ENCODE assay signal across 1 cellular context in the genomic region with DNA sequence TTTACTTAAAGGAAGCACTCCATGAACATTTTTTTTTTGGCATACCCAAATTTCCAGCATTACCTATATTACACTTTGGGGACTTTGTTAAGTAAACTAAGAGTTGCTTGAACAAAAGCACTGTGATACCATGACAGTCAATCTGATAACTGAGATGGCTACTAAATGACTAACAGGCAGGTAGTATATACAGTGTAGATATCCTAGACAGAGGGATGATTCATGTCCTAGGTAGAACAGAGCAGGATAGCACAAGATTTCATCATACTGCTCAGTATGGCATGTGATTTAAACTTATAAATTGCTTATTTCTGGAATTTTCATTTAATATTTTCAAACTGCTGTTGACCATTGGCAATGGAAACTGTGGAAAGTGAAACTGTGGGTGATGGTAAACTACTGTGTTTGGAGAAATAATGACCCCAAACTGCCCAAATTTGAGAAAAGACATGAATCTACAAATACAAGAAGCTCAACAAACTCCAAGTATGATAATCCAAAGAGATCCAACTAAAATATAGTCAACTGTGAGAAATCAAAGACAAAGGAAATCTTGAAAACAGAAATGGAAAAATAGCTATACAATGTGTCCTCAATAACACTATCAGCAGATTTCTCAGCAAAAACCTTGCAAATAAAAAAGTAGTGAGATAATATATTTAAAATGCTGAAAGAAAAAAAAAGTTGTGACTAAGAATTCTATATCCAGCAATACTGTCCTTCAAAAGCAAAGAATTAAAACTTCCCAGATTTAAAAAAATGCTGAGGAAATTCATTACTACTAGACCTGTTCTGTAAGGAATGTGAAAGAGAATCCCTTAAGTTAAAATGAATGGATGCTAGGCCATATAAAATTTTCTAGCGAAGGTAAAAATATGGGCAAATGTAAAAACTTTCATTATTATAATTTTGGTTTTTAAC.
TF ChIP-seq lines count a peak whose summit lies in the region.

No MANE protein-coding gene starts in this region.

TF ChIP-seq in WTC11, 78 proteins besides CTCF, POLR2A, EP300 and RAD21 (continued from another document):
- no peak for TF ChIP-seq USF1 (CRISPR knock-in tag; IDR thresholded peaks at IDR 0.05)
- no peak for TF ChIP-seq MAX (CRISPR knock-in tag; IDR thresholded peaks at IDR 0.05)
- TF ChIP-seq TEAD4 (CRISPR knock-in tag; IDR thresholded peaks at IDR 0.05), result no peak
- no peak for TF ChIP-seq PRRX2 (CRISPR knock-in tag; IDR thresholded peaks at IDR 0.05)
- TF ChIP-seq, protein P1, sequence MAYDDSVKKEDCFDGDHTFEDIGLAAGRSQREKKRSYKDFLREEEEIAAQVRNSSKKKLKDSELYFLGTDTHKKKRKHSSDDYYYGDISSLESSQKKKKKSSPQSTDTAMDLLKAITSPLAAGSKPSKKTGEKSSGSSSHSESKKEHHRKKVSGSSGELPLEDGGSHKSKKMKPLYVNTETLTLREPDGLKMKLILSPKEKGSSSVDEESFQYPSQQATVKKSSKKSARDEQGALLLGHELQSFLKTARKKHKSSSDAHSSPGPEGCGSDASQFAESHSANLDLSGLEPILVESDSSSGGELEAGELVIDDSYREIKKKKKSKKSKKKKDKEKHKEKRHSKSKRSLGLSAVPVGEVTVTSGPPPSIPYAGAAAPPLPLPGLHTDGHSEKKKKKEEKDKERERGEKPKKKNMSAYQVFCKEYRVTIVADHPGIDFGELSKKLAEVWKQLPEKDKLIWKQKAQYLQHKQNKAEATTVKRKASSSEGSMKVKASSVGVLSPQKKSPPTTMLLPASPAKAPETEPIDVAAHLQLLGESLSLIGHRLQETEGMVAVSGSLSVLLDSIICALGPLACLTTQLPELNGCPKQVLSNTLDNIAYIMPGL (CRISPR knock-in tag; IDR thresholded peaks at IDR 0.05), result no peak
- no peak for TF ChIP-seq NR3C1 (CRISPR knock-in tag; conservative IDR thresholded peaks at IDR 0.05; ENCODE audit: low read depth)
- TF ChIP-seq ZNF121 (CRISPR knock-in tag; IDR thresholded peaks at IDR 0.05), result no peak
- TF ChIP-seq, protein P2, sequence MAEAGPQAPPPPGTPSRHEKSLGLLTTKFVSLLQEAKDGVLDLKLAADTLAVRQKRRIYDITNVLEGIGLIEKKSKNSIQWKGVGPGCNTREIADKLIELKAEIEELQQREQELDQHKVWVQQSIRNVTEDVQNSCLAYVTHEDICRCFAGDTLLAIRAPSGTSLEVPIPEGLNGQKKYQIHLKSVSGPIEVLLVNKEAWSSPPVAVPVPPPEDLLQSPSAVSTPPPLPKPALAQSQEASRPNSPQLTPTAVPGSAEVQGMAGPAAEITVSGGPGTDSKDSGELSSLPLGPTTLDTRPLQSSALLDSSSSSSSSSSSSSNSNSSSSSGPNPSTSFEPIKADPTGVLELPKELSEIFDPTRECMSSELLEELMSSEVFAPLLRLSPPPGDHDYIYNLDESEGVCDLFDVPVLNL (CRISPR knock-in tag; IDR thresholded peaks at IDR 0.05; ENCODE audit: borderline replicate concordance, low read depth), result no peak
- TF ChIP-seq OVOL2 (CRISPR knock-in tag; IDR thresholded peaks at IDR 0.05; ENCODE audit: borderline replicate concordance), result no peak
- no peak for TF ChIP-seq ELF4 (CRISPR knock-in tag; IDR thresholded peaks at IDR 0.05; ENCODE audit: low read depth)
- TF ChIP-seq NFYB (CRISPR knock-in tag; conservative IDR thresholded peaks at IDR 0.05; ENCODE audit: low read depth), result no peak
- TF ChIP-seq, protein P3, sequence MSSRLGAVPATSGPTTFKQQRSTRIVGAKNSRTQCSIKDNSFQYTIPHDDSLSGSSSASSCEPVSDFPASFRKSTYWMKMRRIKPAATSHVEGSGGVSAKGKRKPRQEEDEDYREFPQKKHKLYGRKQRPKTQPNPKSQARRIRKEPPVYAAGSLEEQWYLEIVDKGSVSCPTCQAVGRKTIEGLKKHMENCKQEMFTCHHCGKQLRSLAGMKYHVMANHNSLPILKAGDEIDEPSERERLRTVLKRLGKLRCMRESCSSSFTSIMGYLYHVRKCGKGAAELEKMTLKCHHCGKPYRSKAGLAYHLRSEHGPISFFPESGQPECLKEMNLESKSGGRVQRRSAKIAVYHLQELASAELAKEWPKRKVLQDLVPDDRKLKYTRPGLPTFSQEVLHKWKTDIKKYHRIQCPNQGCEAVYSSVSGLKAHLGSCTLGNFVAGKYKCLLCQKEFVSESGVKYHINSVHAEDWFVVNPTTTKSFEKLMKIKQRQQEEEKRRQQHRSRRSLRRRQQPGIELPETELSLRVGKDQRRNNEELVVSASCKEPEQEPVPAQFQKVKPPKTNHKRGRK (CRISPR knock-in tag; IDR thresholded peaks at IDR 0.05; ENCODE audit: borderline replicate concordance), result no peak
- TF ChIP-seq, protein P4, sequence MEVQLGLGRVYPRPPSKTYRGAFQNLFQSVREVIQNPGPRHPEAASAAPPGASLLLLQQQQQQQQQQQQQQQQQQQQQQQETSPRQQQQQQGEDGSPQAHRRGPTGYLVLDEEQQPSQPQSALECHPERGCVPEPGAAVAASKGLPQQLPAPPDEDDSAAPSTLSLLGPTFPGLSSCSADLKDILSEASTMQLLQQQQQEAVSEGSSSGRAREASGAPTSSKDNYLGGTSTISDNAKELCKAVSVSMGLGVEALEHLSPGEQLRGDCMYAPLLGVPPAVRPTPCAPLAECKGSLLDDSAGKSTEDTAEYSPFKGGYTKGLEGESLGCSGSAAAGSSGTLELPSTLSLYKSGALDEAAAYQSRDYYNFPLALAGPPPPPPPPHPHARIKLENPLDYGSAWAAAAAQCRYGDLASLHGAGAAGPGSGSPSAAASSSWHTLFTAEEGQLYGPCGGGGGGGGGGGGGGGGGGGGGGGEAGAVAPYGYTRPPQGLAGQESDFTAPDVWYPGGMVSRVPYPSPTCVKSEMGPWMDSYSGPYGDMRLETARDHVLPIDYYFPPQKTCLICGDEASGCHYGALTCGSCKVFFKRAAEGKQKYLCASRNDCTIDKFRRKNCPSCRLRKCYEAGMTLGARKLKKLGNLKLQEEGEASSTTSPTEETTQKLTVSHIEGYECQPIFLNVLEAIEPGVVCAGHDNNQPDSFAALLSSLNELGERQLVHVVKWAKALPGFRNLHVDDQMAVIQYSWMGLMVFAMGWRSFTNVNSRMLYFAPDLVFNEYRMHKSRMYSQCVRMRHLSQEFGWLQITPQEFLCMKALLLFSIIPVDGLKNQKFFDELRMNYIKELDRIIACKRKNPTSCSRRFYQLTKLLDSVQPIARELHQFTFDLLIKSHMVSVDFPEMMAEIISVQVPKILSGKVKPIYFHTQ (CRISPR knock-in tag; IDR thresholded peaks at IDR 0.05), result no peak
- TF ChIP-seq, protein P5, sequence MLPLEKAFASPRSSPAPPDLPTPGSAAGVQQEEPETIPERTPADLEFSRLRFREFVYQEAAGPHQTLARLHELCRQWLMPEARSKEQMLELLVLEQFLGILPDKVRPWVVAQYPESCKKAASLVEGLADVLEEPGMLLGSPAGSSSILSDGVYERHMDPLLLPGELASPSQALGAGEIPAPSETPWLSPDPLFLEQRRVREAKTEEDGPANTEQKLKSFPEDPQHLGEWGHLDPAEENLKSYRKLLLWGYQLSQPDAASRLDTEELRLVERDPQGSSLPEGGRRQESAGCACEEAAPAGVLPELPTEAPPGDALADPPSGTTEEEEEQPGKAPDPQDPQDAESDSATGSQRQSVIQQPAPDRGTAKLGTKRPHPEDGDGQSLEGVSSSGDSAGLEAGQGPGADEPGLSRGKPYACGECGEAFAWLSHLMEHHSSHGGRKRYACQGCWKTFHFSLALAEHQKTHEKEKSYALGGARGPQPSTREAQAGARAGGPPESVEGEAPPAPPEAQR (CRISPR knock-in tag; IDR thresholded peaks at IDR 0.05), result no peak
- TF ChIP-seq, protein P6, sequence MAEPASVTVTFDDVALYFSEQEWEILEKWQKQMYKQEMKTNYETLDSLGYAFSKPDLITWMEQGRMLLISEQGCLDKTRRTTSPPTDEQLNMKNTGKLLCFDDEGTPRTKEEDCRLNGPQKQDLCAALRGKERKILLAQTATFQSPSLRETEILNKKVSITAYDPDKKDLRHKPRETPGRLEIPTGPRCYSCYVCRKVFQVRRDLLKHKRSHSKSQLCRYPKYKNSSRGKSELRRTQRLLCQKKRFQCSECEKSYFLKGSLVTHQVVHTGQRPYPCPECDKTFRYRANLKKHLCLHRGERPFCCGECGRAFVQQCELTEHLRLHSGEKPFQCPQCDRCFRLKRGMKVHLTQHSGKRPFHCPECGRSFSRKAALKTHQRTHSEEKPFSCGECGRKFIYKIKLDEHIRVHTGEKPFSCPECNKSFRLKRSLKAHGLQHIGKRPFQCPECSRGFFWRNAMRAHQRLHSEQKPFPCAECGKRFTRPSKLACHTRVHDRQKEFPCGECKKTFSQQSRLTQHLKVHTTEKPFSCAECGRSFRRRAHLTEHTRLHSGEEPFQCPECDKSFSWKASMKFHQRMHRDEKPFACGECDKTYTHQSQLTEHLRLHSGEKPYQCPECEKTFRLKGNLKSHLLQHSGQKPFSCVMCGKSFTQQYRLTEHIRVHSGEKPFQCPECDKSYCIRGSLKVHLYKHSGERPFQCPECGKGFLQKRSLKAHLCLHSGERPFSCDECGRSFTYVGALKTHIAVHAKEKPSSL (CRISPR knock-in tag; conservative IDR thresholded peaks at IDR 0.05), result no peak
- no peak for TF ChIP-seq GTF2I (CRISPR knock-in tag; conservative IDR thresholded peaks at IDR 0.05)
- no peak for TF ChIP-seq ZNF232 (CRISPR knock-in tag; IDR thresholded peaks at IDR 0.05)
